Comparison of ENCODE assay signal across 15 cellular contexts in the genomic region with DNA sequence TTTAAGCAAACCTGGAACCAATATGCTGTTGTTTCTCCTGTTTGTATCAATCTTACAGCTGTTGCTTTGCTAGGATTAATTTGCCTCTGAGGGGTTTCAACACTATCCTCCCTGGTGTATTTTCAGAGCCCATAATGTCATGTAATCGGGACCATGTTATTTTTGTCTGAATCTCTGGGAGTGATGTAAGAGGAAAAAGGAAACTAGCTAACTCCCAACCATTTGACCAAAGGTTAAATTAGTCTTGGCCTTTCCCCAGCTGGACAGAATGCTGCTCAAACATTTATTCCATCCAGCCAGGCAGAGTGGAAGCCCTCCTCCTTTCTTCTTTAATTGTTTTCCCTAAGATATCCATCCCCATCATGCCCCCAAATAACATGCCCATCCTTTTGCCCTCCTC.
DNase-seq lines count a peak whose midpoint lies in the region; ATAC-seq and TF ChIP-seq lines count a peak whose summit lies in the region.
"Had no signal": no experiment of that assay in that cellular context is flagged by ENCODE, and none has a peak within 500 bp of the region (broad histone marks: within the 10 kb centered on the region; RNA-seq: fewer than 3 reads in every experiment).

No MANE protein-coding gene starts in this region.

- POLR2A ChIA-PET in activated CD4-positive, alpha-beta memory T cell treated with anti-CD3 and anti-CD28 coated beads for 36 hours (lab: Charles Lee): no interaction called here

- CTCF ChIA-PET in activated CD4-positive, alpha-beta memory T cell treated with anti-CD3 and anti-CD28 coated beads for 36 hours (lab: Charles Lee): no interaction called here

- intact Hi-C loops in lower lobe of right lung (cut with DNase I): no loop called here
- intact Hi-C loops in stomach (cut with DNase I; ENCODE audit: low total_unique reads): no loop called here
- intact Hi-C loops in activated CD4-positive, alpha-beta memory T cell treated with anti-CD3 and anti-CD28 coated beads for 36 hours (cut with micrococcal nuclease): no loop called here

- H3K4me1 Mint-ChIP-seq in activated CD4-positive, alpha-beta memory T cell treated with anti-CD3 and anti-CD28 coated beads for 36 hours (ENCODE audit: low read depth): no peaks in the 10 kb centered on the region
- H3K4me1 Mint-ChIP-seq: activated CD4-positive, alpha-beta T cell treated with anti-CD3 and anti-CD28 coated beads for 36 hours; naive B cell had no signal

- H3K36me3 ChIP-seq in lower lobe of right lung (no peaks in the 10 kb centered on the region), stomach (no peaks in the 10 kb centered on the region)
- H3K36me3 ChIP-seq: BE2C had no signal

- peaks cover 43% of the 10 kb centered on the region for H3K4me1 ChIP-seq in lower lobe of right lung
- peaks cover 22 to 40% (median 29%) of the 10 kb centered on the region in 4 donors for H3K4me1 ChIP-seq in stomach

- no peaks in the 10 kb centered on the region for H3K36me3 Mint-ChIP-seq in activated CD4-positive, alpha-beta memory T cell treated with anti-CD3 and anti-CD28 coated beads for 36 hours
- H3K36me3 Mint-ChIP-seq: naive B cell had no signal

- H3K9me3 ChIP-seq in lower lobe of right lung (no peaks in the 10 kb centered on the region), stomach (no peaks in the 10 kb centered on the region)
- H3K9me3 ChIP-seq: BE2C had no signal

- no peaks in the 10 kb centered on the region for H3K9me3 Mint-ChIP-seq in activated CD4-positive, alpha-beta memory T cell treated with anti-CD3 and anti-CD28 coated beads for 36 hours
- H3K9me3 Mint-ChIP-seq: effector memory CD8-positive, alpha-beta T cell had no signal

- H3K27me3 Mint-ChIP-seq in activated CD4-positive, alpha-beta memory T cell treated with anti-CD3 and anti-CD28 coated beads for 36 hours: peaks cover 3% of the 10 kb centered on the region

- no peaks in the 10 kb centered on the region for H3K27me3 ChIP-seq in lower lobe of right lung (ENCODE audit: low read depth)
- H3K27me3 ChIP-seq in stomach: no peaks in the 10 kb centered on the region
- H3K27me3 ChIP-seq: BE2C had no signal

- H3K27ac ChIP-seq in lower lobe of right lung (peak overlapping the region; percentile 51), stomach (peak overlapping the region; percentile 20 to 84 (median 72))

- ATAC-seq in lower lobe of right lung (peak; percentile 25 to 49), HG03095 (IDR thresholded peaks at IDR 0.05; ENCODE audit: unreplicated experiment) (no peak)
- ATAC-seq: activated CD4-positive, alpha-beta T cell treated with anti-CD3 and anti-CD28 coated beads for 36 hours; effector memory CD8-positive, alpha-beta T cell had no signal

- WGBS in stomach, 5 donors: 2 to 22% (median 12%) methylated on average over 1 of the region's 1 CpG

- TF ChIP-seq CTCF in lower lobe of right lung (IDR thresholded peaks at IDR 0.05) (no peak), stomach (IDR thresholded peaks at IDR 0.05) (no peak)

- no peak overlapping the region for H3K27ac Mint-ChIP-seq in activated CD4-positive, alpha-beta memory T cell treated with anti-CD3 and anti-CD28 coated beads for 36 hours
- H3K27ac Mint-ChIP-seq: activated CD4-positive, alpha-beta T cell treated with anti-CD3 and anti-CD28 coated beads for 36 hours; effector memory CD8-positive, alpha-beta T cell; naive B cell had no signal

- H3K4me3 Mint-ChIP-seq in activated CD4-positive, alpha-beta memory T cell treated with anti-CD3 and anti-CD28 coated beads for 36 hours: no peak overlapping the region
- H3K4me3 Mint-ChIP-seq: activated CD4-positive, alpha-beta T cell treated with anti-CD3 and anti-CD28 coated beads for 36 hours; effector memory CD8-positive, alpha-beta T cell; naive B cell had no signal

- DNase-seq in LHCN-M2 (ENCODE audit: low read depth) (peak; percentile 77), fibroblast of peridontal ligament (ENCODE audit: extremely low read depth) (peak; percentile 21), lower lobe of right lung (no peak), stomach (peak; percentile 56), NCI-H510A treated with DMSO at 0.1 percent for 48 hours (lab: John Stamatoyannopoulos, UW) (no peak), HPDE6-E6E7 (ENCODE audit: extremely low spot score) (no peak)
- no peak for DNase-seq in activated CD4-positive, alpha-beta memory T cell treated with anti-CD3 and anti-CD28 coated beads for 36 hours
- DNase-seq: activated CD4-positive, alpha-beta T cell treated with anti-CD3 and anti-CD28 coated beads for 36 hours; activated T-cell treated with anti-CD3 and anti-CD28 coated beads, Interleukin-2, amount 50 U/mL, for 48 hours; anterior cingulate cortex; effector memory CD8-positive, alpha-beta T cell; naive B cell; stimulated activated CD4-positive, alpha-beta T cell treated with anti-CD3 and anti-CD28 coated beads, Interleukin-12 subunit alpha, Interleukin-12 subunit beta, amount 100 ng/mL, for 4 hours had no signal

- TF ChIP-seq POLR2A in stomach (IDR thresholded peaks at IDR 0.05): no peak

- no peak overlapping the region for H3K4me3 ChIP-seq in lower lobe of right lung
- H3K4me3 ChIP-seq in stomach: no peak overlapping the region

- TF ChIP-seq EP300 in stomach (IDR thresholded peaks at IDR 0.05): no peak

Comparison
In these comparisons a context has a peak if more than half of its experiments do, and no peak if none do; other contexts are left out.
1. DNase-seq: peak in LHCN-M2 (single experiment), fibroblast of peridontal ligament (single experiment) and stomach (single experiment); none in lower lobe of right lung (single experiment), activated CD4-positive, alpha-beta memory T cell treated with anti-CD3 and anti-CD28 coated beads for 36 hours (single experiment), NCI-H510A treated with DMSO at 0.1 percent for 48 hours (single experiment) and HPDE6-E6E7 (single experiment).